Comparison of ENCODE assay signal across 1 cellular context in the genomic region with DNA sequence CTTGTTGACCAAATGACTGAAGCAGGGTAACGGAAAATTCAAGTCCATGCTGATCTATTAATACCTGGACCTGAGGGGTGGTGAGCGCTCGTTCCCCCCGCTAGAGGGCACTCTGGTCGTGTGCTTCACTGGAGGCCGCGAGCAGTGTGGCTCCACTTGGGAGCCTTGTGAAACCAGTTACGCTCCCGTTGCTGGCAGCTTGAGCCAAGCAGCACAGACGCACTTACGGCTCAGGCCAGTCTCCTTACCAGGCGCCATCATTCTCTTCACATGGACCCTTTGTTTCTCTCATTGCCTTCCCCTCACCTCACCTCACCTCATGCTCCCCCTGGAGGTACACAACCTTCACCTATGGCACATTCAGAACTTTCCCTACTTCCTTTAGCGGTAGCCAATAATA.
TF ChIP-seq lines count a peak whose summit lies in the region.

No MANE protein-coding gene starts in this region.

TF ChIP-seq in HEK293, 187 proteins besides CTCF, POLR2A, EP300 and RAD21 (continued from another document and continues in another):
- TF ChIP-seq, protein P1, sequence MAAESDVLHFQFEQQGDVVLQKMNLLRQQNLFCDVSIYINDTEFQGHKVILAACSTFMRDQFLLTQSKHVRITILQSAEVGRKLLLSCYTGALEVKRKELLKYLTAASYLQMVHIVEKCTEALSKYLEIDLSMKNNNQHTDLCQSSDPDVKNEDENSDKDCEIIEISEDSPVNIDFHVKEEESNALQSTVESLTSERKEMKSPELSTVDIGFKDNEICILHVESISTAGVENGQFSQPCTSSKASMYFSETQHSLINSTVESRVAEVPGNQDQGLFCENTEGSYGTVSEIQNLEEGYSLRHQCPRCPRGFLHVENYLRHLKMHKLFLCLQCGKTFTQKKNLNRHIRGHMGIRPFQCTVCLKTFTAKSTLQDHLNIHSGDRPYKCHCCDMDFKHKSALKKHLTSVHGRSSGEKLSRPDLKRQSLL (tag by site-specific recombination; IDR thresholded peaks at IDR 0.05), result peak; percentile 52; the same call in 1 of the 2 replicates
- TF ChIP-seq ZNF112 (tag by site-specific recombination; IDR thresholded peaks at IDR 0.05) (no peak), ZNF623 (tag by site-specific recombination; IDR thresholded peaks at IDR 0.05) (no peak), ZBTB48 (tag by site-specific recombination; IDR thresholded peaks at IDR 0.05) (no peak), ZSCAN16 (tag by site-specific recombination; IDR thresholded peaks at IDR 0.05) (no peak), ZNF600 (tag by site-specific recombination; IDR thresholded peaks at IDR 0.05) (peak; percentile 84), ZNF549 (tag by site-specific recombination; IDR thresholded peaks at IDR 0.05) (no peak), RBAK (tag by site-specific recombination; IDR thresholded peaks at IDR 0.05) (no peak), ZNF514 (tag by site-specific recombination; IDR thresholded peaks at IDR 0.05) (no peak), TRIM28 (IDR thresholded peaks at IDR 0.05; ENCODE audit: borderline replicate concordance, low read length) (peak; percentile 50; the same call in 1 of the 2 replicates), MEIS1 (CRISPR knock-in tag; IDR thresholded peaks at IDR 0.05; ENCODE audit: borderline replicate concordance) (no peak), ZBTB17 (tag by site-specific recombination; IDR thresholded peaks at IDR 0.05) (no peak), GLI4 (tag by site-specific recombination; IDR thresholded peaks at IDR 0.05) (no peak), ZNF555 (tag by site-specific recombination; conservative IDR thresholded peaks at IDR 0.05) (no peak), TCF7L2 (IDR thresholded peaks at IDR 0.05; ENCODE audit: borderline replicate concordance, low read depth, low read length) (no peak), ZNF157 (tag by site-specific recombination; IDR thresholded peaks at IDR 0.05) (no peak), ZFP41 (tag by site-specific recombination; IDR thresholded peaks at IDR 0.05; ENCODE audit: borderline replicate concordance) (no peak), ZNF133 (tag by site-specific recombination; IDR thresholded peaks at IDR 0.05) (no peak), ZNF155 (tag by site-specific recombination; IDR thresholded peaks at IDR 0.05) (no peak), ZNF324 (tag by site-specific recombination; IDR thresholded peaks at IDR 0.05) (no peak), ZNF792 (tag by site-specific recombination; IDR thresholded peaks at IDR 0.05) (no peak), OSR2 (tag by site-specific recombination; IDR thresholded peaks at IDR 0.05) (no peak), SP2 (tag by site-specific recombination; IDR thresholded peaks at IDR 0.05) (no peak), ZNF473 (tag by site-specific recombination; IDR thresholded peaks at IDR 0.05) (no peak), SP7 (tag by site-specific recombination; IDR thresholded peaks at IDR 0.05) (peak; percentile 25; the same call in 1 of the 2 replicates), IKZF3 (tag by site-specific recombination; IDR thresholded peaks at IDR 0.05) (no peak), ZNF211 (tag by site-specific recombination; IDR thresholded peaks at IDR 0.05; ENCODE audit: low read depth) (no peak), ZNF660 (tag by site-specific recombination; IDR thresholded peaks at IDR 0.05) (peak; percentile 70), ZBTB20 (tag by site-specific recombination; IDR thresholded peaks at IDR 0.05) (no peak), ZNF785 (tag by site-specific recombination; IDR thresholded peaks at IDR 0.05) (no peak), ZNF169 (tag by site-specific recombination; IDR thresholded peaks at IDR 0.05) (no peak), ZNF121 (tag by site-specific recombination; IDR thresholded peaks at IDR 0.05) (no peak)
- TF ChIP-seq, protein P2, sequence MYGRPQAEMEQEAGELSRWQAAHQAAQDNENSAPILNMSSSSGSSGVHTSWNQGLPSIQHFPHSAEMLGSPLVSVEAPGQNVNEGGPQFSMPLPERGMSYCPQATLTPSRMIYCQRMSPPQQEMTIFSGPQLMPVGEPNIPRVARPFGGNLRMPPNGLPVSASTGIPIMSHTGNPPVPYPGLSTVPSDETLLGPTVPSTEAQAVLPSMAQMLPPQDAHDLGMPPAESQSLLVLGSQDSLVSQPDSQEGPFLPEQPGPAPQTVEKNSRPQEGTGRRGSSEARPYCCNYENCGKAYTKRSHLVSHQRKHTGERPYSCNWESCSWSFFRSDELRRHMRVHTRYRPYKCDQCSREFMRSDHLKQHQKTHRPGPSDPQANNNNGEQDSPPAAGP (tag by site-specific recombination; IDR thresholded peaks at IDR 0.05), result peak; percentile 15; the same call in 1 of the 2 replicates
- TF ChIP-seq, protein P3, sequence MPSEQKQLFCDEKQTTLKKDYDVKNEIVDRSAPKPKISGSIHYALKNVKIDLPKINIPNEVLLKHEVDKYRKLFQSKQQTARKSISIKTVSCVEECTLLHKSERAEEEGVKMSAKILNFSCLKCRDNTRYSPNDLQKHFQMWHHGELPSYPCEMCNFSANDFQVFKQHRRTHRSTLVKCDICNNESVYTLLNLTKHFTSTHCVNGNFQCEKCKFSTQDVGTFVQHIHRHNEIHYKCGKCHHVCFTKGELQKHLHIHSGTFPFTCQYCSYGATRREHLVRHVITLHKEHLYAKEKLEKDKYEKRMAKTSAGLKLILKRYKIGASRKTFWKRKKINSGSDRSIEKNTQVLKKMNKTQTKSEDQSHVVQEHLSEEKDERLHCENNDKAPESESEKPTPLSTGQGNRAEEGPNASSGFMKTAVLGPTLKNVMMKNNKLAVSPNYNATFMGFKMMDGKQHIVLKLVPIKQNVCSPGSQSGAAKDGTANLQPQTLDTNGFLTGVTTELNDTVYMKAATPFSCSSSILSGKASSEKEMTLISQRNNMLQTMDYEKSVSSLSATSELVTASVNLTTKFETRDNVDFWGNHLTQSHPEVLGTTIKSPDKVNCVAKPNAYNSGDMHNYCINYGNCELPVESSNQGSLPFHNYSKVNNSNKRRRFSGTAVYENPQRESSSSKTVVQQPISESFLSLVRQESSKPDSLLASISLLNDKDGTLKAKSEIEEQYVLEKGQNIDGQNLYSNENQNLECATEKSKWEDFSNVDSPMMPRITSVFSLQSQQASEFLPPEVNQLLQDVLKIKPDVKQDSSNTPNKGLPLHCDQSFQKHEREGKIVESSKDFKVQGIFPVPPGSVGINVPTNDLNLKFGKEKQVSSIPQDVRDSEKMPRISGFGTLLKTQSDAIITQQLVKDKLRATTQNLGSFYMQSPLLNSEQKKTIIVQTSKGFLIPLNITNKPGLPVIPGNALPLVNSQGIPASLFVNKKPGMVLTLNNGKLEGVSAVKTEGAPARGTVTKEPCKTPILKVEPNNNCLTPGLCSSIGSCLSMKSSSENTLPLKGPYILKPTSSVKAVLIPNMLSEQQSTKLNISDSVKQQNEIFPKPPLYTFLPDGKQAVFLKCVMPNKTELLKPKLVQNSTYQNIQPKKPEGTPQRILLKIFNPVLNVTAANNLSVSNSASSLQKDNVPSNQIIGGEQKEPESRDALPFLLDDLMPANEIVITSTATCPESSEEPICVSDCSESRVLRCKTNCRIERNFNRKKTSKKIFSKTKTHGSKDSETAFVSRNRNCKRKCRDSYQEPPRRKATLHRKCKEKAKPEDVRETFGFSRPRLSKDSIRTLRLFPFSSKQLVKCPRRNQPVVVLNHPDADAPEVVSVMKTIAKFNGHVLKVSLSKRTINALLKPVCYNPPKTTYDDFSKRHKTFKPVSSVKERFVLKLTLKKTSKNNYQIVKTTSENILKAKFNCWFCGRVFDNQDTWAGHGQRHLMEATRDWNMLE (tag by site-specific recombination; conservative IDR thresholded peaks at IDR 0.05; ENCODE audit: low read depth), result no peak
- TF ChIP-seq, protein P4, sequence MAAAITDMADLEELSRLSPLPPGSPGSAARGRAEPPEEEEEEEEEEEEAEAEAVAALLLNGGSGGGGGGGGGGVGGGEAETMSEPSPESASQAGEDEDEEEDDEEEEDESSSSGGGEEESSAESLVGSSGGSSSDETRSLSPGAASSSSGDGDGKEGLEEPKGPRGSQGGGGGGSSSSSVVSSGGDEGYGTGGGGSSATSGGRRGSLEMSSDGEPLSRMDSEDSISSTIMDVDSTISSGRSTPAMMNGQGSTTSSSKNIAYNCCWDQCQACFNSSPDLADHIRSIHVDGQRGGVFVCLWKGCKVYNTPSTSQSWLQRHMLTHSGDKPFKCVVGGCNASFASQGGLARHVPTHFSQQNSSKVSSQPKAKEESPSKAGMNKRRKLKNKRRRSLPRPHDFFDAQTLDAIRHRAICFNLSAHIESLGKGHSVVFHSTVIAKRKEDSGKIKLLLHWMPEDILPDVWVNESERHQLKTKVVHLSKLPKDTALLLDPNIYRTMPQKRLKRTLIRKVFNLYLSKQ (tag by site-specific recombination; IDR thresholded peaks at IDR 0.05; ENCODE audit: borderline replicate concordance), result no peak
- TF ChIP-seq, protein P5, sequence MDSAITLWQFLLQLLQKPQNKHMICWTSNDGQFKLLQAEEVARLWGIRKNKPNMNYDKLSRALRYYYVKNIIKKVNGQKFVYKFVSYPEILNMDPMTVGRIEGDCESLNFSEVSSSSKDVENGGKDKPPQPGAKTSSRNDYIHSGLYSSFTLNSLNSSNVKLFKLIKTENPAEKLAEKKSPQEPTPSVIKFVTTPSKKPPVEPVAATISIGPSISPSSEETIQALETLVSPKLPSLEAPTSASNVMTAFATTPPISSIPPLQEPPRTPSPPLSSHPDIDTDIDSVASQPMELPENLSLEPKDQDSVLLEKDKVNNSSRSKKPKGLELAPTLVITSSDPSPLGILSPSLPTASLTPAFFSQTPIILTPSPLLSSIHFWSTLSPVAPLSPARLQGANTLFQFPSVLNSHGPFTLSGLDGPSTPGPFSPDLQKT (IDR thresholded peaks at IDR 0.05; ENCODE audit: borderline replicate concordance, low read depth, low read length), result no peak
- TF ChIP-seq, protein P6, sequence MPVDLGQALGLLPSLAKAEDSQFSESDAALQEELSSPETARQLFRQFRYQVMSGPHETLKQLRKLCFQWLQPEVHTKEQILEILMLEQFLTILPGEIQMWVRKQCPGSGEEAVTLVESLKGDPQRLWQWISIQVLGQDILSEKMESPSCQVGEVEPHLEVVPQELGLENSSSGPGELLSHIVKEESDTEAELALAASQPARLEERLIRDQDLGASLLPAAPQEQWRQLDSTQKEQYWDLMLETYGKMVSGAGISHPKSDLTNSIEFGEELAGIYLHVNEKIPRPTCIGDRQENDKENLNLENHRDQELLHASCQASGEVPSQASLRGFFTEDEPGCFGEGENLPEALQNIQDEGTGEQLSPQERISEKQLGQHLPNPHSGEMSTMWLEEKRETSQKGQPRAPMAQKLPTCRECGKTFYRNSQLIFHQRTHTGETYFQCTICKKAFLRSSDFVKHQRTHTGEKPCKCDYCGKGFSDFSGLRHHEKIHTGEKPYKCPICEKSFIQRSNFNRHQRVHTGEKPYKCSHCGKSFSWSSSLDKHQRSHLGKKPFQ (tag by site-specific recombination; IDR thresholded peaks at IDR 0.05), result no peak
- TF ChIP-seq, protein P7, sequence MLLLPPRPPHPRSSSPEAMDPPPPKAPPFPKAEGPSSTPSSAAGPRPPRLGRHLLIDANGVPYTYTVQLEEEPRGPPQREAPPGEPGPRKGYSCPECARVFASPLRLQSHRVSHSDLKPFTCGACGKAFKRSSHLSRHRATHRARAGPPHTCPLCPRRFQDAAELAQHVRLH (tag by site-specific recombination; IDR thresholded peaks at IDR 0.05), result no peak
- TF ChIP-seq, protein P8, sequence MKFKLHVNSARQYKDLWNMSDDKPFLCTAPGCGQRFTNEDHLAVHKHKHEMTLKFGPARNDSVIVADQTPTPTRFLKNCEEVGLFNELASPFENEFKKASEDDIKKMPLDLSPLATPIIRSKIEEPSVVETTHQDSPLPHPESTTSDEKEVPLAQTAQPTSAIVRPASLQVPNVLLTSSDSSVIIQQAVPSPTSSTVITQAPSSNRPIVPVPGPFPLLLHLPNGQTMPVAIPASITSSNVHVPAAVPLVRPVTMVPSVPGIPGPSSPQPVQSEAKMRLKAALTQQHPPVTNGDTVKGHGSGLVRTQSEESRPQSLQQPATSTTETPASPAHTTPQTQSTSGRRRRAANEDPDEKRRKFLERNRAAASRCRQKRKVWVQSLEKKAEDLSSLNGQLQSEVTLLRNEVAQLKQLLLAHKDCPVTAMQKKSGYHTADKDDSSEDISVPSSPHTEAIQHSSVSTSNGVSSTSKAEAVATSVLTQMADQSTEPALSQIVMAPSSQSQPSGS (tag by site-specific recombination; IDR thresholded peaks at IDR 0.05; ENCODE audit: low read depth), result no peak
- TF ChIP-seq, protein P9, sequence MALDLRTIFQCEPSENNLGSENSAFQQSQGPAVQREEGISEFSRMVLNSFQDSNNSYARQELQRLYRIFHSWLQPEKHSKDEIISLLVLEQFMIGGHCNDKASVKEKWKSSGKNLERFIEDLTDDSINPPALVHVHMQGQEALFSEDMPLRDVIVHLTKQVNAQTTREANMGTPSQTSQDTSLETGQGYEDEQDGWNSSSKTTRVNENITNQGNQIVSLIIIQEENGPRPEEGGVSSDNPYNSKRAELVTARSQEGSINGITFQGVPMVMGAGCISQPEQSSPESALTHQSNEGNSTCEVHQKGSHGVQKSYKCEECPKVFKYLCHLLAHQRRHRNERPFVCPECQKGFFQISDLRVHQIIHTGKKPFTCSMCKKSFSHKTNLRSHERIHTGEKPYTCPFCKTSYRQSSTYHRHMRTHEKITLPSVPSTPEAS (tag by site-specific recombination; IDR thresholded peaks at IDR 0.05), result 0 out of 2 replicates have a peak, but pooled peaks have one; percentile 10
- TF ChIP-seq, protein P10, sequence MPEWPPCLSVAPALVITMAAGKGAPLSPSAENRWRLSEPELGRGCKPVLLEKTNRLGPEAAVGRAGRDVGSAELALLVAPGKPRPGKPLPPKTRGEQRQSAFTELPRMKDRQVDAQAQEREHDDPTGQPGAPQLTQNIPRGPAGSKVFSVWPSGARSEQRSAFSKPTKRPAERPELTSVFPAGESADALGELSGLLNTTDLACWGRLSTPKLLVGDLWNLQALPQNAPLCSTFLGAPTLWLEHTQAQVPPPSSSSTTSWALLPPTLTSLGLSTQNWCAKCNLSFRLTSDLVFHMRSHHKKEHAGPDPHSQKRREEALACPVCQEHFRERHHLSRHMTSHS (tag by site-specific recombination; IDR thresholded peaks at IDR 0.05), result no peak
- TF ChIP-seq, protein P11, sequence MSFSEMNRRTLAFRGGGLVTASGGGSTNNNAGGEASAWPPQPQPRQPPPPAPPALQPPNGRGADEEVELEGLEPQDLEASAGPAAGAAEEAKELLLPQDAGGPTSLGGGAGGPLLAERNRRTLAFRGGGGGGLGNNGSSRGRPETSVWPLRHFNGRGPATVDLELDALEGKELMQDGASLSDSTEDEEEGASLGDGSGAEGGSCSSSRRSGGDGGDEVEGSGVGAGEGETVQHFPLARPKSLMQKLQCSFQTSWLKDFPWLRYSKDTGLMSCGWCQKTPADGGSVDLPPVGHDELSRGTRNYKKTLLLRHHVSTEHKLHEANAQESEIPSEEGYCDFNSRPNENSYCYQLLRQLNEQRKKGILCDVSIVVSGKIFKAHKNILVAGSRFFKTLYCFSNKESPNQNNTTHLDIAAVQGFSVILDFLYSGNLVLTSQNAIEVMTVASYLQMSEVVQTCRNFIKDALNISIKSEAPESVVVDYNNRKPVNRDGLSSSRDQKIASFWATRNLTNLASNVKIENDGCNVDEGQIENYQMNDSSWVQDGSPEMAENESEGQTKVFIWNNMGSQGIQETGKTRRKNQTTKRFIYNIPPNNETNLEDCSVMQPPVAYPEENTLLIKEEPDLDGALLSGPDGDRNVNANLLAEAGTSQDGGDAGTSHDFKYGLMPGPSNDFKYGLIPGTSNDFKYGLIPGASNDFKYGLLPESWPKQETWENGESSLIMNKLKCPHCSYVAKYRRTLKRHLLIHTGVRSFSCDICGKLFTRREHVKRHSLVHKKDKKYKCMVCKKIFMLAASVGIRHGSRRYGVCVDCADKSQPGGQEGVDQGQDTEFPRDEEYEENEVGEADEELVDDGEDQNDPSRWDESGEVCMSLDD (tag by site-specific recombination; IDR thresholded peaks at IDR 0.05), result 0 out of 2 replicates have a peak, but pooled peaks have one; percentile 32
